Comparison of ENCODE assay signal across 8 cellular contexts in the genomic region with DNA sequence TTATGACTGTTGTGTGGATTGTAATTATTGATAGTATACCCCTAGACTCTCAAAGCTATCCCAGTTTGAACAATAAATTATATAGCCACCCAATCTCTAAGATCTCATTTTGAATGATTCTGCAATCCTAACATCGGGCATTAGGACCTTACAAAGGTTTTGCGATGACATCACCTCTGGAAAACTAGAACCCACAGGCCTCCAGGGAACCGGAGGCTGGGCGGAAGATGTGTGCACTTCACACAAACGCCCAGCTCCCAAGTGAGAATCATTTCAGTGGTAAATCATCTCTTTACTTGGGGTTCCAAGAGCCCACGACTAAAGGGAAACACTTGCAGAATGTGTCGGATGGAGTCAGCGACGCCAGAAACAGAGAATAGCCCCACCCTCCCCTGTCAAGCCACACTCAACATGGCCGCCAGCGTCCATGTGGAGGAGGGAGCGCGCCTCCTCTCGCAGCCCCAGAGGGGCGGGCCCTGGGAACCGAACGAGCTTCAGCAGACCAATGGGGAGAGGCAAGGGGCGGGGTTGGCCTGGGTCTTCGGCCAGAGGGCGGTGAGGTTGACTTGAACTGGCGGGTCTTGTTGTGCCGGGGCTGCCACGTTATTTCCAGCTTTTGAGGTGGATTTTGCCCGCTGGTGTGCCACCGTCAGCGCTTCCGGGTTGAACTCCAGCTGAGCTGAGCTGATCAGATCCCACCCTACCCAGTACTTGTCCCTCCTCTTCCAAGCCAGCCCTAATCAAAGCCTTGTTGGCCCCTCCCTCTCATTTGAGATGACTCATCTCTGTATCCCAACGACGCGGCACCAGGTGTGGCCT.
DNase-seq lines count a peak whose midpoint lies in the region; ATAC-seq and FAIRE-seq lines count a peak whose summit lies in the region.

No MANE protein-coding gene starts in this region.

- peak overlapping the region; percentile 89 for H3K27ac ChIP-seq in BLaER1
- H3K27ac ChIP-seq in layer of hippocampus (ENCODE audit: low read depth, low read length) = peak overlapping the region; percentile 96

- H3K27me3 ChIP-seq in BLaER1 (no peaks in the 10 kb centered on the region), layer of hippocampus (ENCODE audit: control insufficient read depth, insufficient read depth, low read length) (no peaks in the 10 kb centered on the region)

- peak; percentile 58 for FAIRE-seq in colon (lab: Jason Lieb, UNC)

- peaks cover 15% of the 10 kb centered on the region for H3K4me1 ChIP-seq in BLaER1

- H4K20me1 ChIP-seq in BLaER1 = no peaks in the 10 kb centered on the region

- H3K9ac ChIP-seq in BLaER1 = peak overlapping the region; percentile 86

- H3K9me3 ChIP-seq in BLaER1 = peaks cover 24% of the 10 kb centered on the region

- ATAC-seq in GM19324 (IDR thresholded peaks at IDR 0.05; ENCODE audit: low FRiP score, unreplicated experiment) (peak; percentile 99), HG03460 (IDR thresholded peaks at IDR 0.05; ENCODE audit: unreplicated experiment) (peak; percentile 98)

- H3K4me2 ChIP-seq in BLaER1 = peak overlapping the region; percentile 85

- H3K36me3 ChIP-seq in BLaER1 = no peaks in the 10 kb centered on the region

- peak; percentile 96 for DNase-seq in NCI-H524 treated with DMSO at 0.1 percent for 48 hours (lab: John Stamatoyannopoulos, UW)
- DNase-seq in activated CD4-positive, alpha-beta T cell treated with anti-CD3 and anti-CD28 coated beads for 48 hours = peak; percentile 99
- DNase-seq in stimulated activated CD4-positive, alpha-beta T cell treated with anti-CD3 and anti-CD28 coated beads, Interleukin-1b, Interleukin-23, amount 100 ng/mL, for 24 hours (ENCODE audit: low read depth in 4 of 4, low spot score in 1 of 4) = peak; percentile 94 to 100 (median 96)

- H3K4me3 ChIP-seq in BLaER1 = peak overlapping the region; percentile 70

Comparison
In these comparisons a context has a peak if more than half of its experiments do, and no peak if none do; other contexts are left out.
1. Peak in every context shown above with its lines: DNase-seq, ATAC-seq, H3K4me3 ChIP-seq and H3K27ac ChIP-seq.